In genomic region chr12:111893287-111893686, GRCh38 we compare ENCODE assay signal across 21 cellular contexts. TPM values are rescaled to one million over a fixed set of nuclear protein-coding genes. Genes with fewer than 3 reads are reported as not detected.
DNase-seq lines count a peak whose midpoint lies in the region; ATAC-seq and TF ChIP-seq lines count a peak whose summit lies in the region.
"Had no signal": no experiment of that assay in that cellular context is flagged by ENCODE, and none has a peak within 500 bp of the region (broad histone marks: within the 10 kb centered on the region; RNA-seq: fewer than 3 reads in every experiment).

No MANE protein-coding gene starts in this region.

- no peaks in the 10 kb centered on the region for H3K9me3 Mint-ChIP-seq in activated T-helper 2 cell treated with anti-CD3 and anti-CD28 coated beads, Interferon-gamma antibody, Interleukin-2, Interleukin-4, amounts not matched to agents 10 μg/mL and 5 μg/mL and 100 μg/mL, durations not matched to agents 14 hours and 24 hours and 36 hours

- TF ChIP-seq CTCF in foreskin keratinocyte (conservative IDR thresholded peaks at IDR 0.05) = no peak

- peaks cover 77% of the 10 kb centered on the region for H3K36me3 ChIP-seq in adipocyte (ENCODE audit: control insufficient read depth, insufficient read depth, low read length, severe bottlenecking)

- no peak overlapping the region for H3K27ac Mint-ChIP-seq in activated T-helper 2 cell treated with anti-CD3 and anti-CD28 coated beads, Interferon-gamma antibody, Interleukin-2, Interleukin-4, amounts not matched to agents 10 μg/mL and 5 μg/mL and 100 μg/mL, durations not matched to agents 14 hours and 24 hours and 36 hours

- no peaks in the 10 kb centered on the region for H3K4me1 Mint-ChIP-seq in activated T-helper 2 cell treated with anti-CD3 and anti-CD28 coated beads, Interferon-gamma antibody, Interleukin-2, Interleukin-4, amounts not matched to agents 10 μg/mL and 5 μg/mL and 100 μg/mL, durations not matched to agents 14 hours and 24 hours and 36 hours (ENCODE audit: low read depth)

- H3K36me3 Mint-ChIP-seq in activated T-helper 2 cell treated with anti-CD3 and anti-CD28 coated beads, Interferon-gamma antibody, Interleukin-2, Interleukin-4, amounts not matched to agents 10 μg/mL and 5 μg/mL and 100 μg/mL, durations not matched to agents 14 hours and 24 hours and 36 hours (ENCODE audit: low read depth) = peaks cover 55% of the 10 kb centered on the region

- no peak overlapping the region for H3K27ac ChIP-seq in foreskin keratinocyte
- H3K27ac ChIP-seq: SJSA1 had no signal

- no peak overlapping the region for H3K4me3 Mint-ChIP-seq in activated T-helper 2 cell treated with anti-CD3 and anti-CD28 coated beads, Interferon-gamma antibody, Interleukin-2, Interleukin-4, amounts not matched to agents 10 μg/mL and 5 μg/mL and 100 μg/mL, durations not matched to agents 14 hours and 24 hours and 36 hours (ENCODE audit: low read depth)

- H3K27me3 ChIP-seq in adipocyte (replicated peaks; ENCODE audit: control insufficient read depth, insufficient read depth, low read length) = no peaks in the 10 kb centered on the region
- H3K27me3 ChIP-seq in foreskin keratinocyte = no peaks in the 10 kb centered on the region
- H3K27me3 ChIP-seq: MG63, SJSA1 had no signal

- no peaks in the 10 kb centered on the region for H3K27me3 Mint-ChIP-seq in activated T-helper 2 cell treated with anti-CD3 and anti-CD28 coated beads, Interferon-gamma antibody, Interleukin-2, Interleukin-4, amounts not matched to agents 10 μg/mL and 5 μg/mL and 100 μg/mL, durations not matched to agents 14 hours and 24 hours and 36 hours (ENCODE audit: low read depth)

- DNase-seq in EH (ENCODE audit: low read depth) (peak; percentile 5), adipocyte (ENCODE audit: low read depth) (peak; percentile 8), fibroblast of peridontal ligament (ENCODE audit: extremely low read depth) (peak; percentile 78), foreskin keratinocyte (no peak), NCI-H187 treated with DMSO at 0.1 percent for 48 hours (lab: John Stamatoyannopoulos, UW) (no peak), HPDE6-E6E7 (ENCODE audit: extremely low spot score) (no peak)
- no peak for DNase-seq in activated T-helper 2 cell treated with anti-CD3 and anti-CD28 coated beads, Interferon-gamma antibody, Interleukin-2, Interleukin-4, amounts not matched to agents 10 μg/mL and 5 μg/mL and 100 μg/mL, durations not matched to agents 14 hours and 24 hours and 36 hours (ENCODE audit: low spot score)
- DNase-seq: Calu3; DMS79 treated with DMSO at 0.1 percent for 48 hours; H7; KBM-7; MG63; NCI-H1105 treated with DMSO at 0.1 percent for 48 hours; NCI-H146; NCI-H2029; NCI-H446 treated with DMSO at 0.1 percent for 48 hours; NCI-H526; NCI-H82; NK-92 treated with Interleukin-12 subunit alpha and Interleukin-12 subunit beta, amount 100 ng/mL, for 24 hours; PC-3 had no signal

- no peak for ATAC-seq in foreskin keratinocyte
- ATAC-seq: PC-3 had no signal

- no peaks in the 10 kb centered on the region for H3K4me1 ChIP-seq in adipocyte (ENCODE audit: control insufficient read depth, insufficient read depth, low read length)
- no peaks in the 10 kb centered on the region for H3K4me1 ChIP-seq in foreskin keratinocyte
- H3K4me1 ChIP-seq: SJSA1 had no signal

- no peaks in the 10 kb centered on the region for H3K9me3 ChIP-seq in adipocyte (ENCODE audit: control insufficient read depth, low read length)
- H3K9me3 ChIP-seq: MG63, SJSA1 had no signal

- no peak overlapping the region for H3K4me3 ChIP-seq in adipocyte (ENCODE audit: low read length)
- H3K4me3 ChIP-seq: MG63, SJSA1 had no signal

- no peak overlapping the region for H3K9ac ChIP-seq in adipocyte (ENCODE audit: low read length)

- intact Hi-C loops in activated T-helper 2 cell treated with anti-CD3 and anti-CD28 coated beads, Interferon-gamma antibody, Interleukin-2, Interleukin-4, amounts not matched to agents 10 μg/mL and 5 μg/mL and 100 μg/mL, durations not matched to agents 14 hours and 24 hours and 36 hours (cut with micrococcal nuclease) = no loop called here

RNA-seq across cellular contexts. Expression of gene MAPKAPK5, which starts 51.3 kb away (rescaled TPM):
- 66.4 and 68.1 TPM in 2 replicates for total RNA-seq in activated T-helper 2 cell treated with anti-CD3 and anti-CD28 coated beads, Interferon-gamma antibody, Interleukin-2, Interleukin-4, amounts not matched to agents 10 μg/mL and 5 μg/mL and 100 μg/mL, durations not matched to agents 14 hours and 24 hours and 36 hours
- 38.6 and 40.8 TPM in 2 replicates for total RNA-seq in foreskin keratinocyte
- 21.7 and 26.1 TPM in 2 replicates for polyA plus RNA-seq in foreskin keratinocyte

Comparison
In these comparisons a context has a peak if more than half of its experiments do, and no peak if none do; other contexts are left out.
1. DNase-seq: peak in EH (single experiment), adipocyte (single experiment) and fibroblast of peridontal ligament (single experiment); none in activated T-helper 2 cell treated with anti-CD3 and anti-CD28 coated beads, Interferon-gamma antibody, Interleukin-2, Interleukin-4, amounts not matched to agents 10 μg/mL and 5 μg/mL and 100 μg/mL, durations not matched to agents 14 hours and 24 hours and 36 hours (single experiment), foreskin keratinocyte (0 of 2), NCI-H187 treated with DMSO at 0.1 percent for 48 hours (single experiment) and HPDE6-E6E7 (single experiment).